ENCODE assay signal across 17 cellular contexts in genomic region chr2:48070415-48070814, GRCh38.
"Had no signal": no experiment of that assay in that cellular context is flagged by ENCODE, and none has a peak within 500 bp of the region (broad histone marks: within the 10 kb centered on the region; RNA-seq: fewer than 3 reads in every experiment).

No MANE protein-coding gene starts in this region.

- DNase-seq: activated B cell treated with CpG ODN at 0.5 μM for 24 hours; activated CD4-positive, alpha-beta memory T cell treated with anti-CD3 and anti-CD28 coated beads, Interleukin-2, amount 10 ng/mL, durations not matched to agents 7 days and 5 days; activated CD4-positive, alpha-beta T cell treated with anti-CD3 and anti-CD28 coated beads for 4 hours; activated naive CD4-positive, alpha-beta T cell treated with anti-CD3 and anti-CD28 coated beads for 36 hours; activated T-cell treated with anti-CD3 and anti-CD28 coated beads, Interleukin-2, amount 50 U/mL, for 1 hour; dermis blood vessel endothelial cell; effector memory CD4-positive, alpha-beta T cell; foreskin keratinocyte; heart left ventricle; kidney glomerular epithelial cell; left ventricle myocardium inferior; naive B cell; sigmoid colon; spleen; stimulated activated CD4-positive, alpha-beta T cell treated with anti-CD3 and anti-CD28 coated beads, Interleukin-4, amount 100 ng/mL, for 4 hours; upper lobe of right lung had no signal

- ATAC-seq: foreskin keratinocyte; stimulated activated memory B cell treated with anti-CD40 and anti-IgM and Interleukin-4, amounts not matched to agents 10 μg/mL and 1 μg/mL and 100 μg/mL, for 72 hours; upper lobe of right lung had no signal
